ENCODE assay signal across 2 cellular contexts in the genomic region with DNA sequence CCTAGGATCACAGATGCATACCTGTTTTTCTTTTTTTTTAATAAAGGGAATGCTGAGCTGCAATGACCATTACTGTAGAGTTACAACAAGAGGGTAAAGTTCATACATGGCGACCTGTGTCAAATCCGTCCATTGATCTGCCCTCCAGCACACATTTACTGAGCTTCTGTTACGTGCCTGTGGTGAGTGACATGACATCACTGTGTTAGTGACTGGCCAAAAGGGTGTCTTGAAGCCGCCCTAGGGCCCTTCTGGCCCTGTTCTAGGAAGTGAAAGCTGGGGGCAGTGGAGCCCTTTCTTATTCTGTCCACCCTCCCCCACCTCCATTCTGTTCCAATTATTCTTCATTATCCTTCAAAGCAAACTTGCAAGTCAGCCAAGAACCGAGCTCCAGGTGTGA.
A peak's percentile ranks its signal among the peaks of the same experiment; 100 is the strongest.
TF ChIP-seq lines count a peak whose summit lies in the region.

No MANE protein-coding gene starts in this region.

TF ChIP-seq in HEK293, 187 proteins besides CTCF, POLR2A, EP300 and RAD21:
- TF ChIP-seq PRDM4 (tag by site-specific recombination; IDR thresholded peaks at IDR 0.05) (peak; percentile 90), ZNF48 (tag by site-specific recombination; IDR thresholded peaks at IDR 0.05) (no peak), ZNF658 (tag by site-specific recombination; IDR thresholded peaks at IDR 0.05) (no peak), ZNF341 (tag by site-specific recombination; IDR thresholded peaks at IDR 0.05; ENCODE audit: low read depth) (0 out of 2 replicates have a peak, but pooled peaks have one; percentile 22), ATF2 (tag by site-specific recombination; IDR thresholded peaks at IDR 0.05; ENCODE audit: low read depth) (peak; percentile 34; the same call in 1 of the 2 replicates), ZBTB8A (tag by site-specific recombination; IDR thresholded peaks at IDR 0.05) (peak; percentile 25; the same call in 1 of the 2 replicates), ZNF184 (tag by site-specific recombination; IDR thresholded peaks at IDR 0.05) (no peak)
TF ChIP-seq in HEK293: peak in this region for 4.

TF ChIP-seq in liver, 16 proteins besides CTCF, POLR2A, EP300 and RAD21 (continued from another document):
- TF ChIP-seq NR2F2 (IDR thresholded peaks at IDR 0.05) (no peak), TAF1 (conservative IDR thresholded peaks at IDR 0.05) (no peak), ZBTB33 (IDR thresholded peaks at IDR 0.05) (no peak), GABPA (IDR thresholded peaks at IDR 0.05 in 1 of 2, conservative IDR thresholded peaks at IDR 0.05 in 1 of 2) (no peak), RXRA (IDR thresholded peaks at IDR 0.05) (peak; percentile 40 to 57), FOXA1 (IDR thresholded peaks at IDR 0.05) (no peak), MAX (IDR thresholded peaks at IDR 0.05) (no peak), JUND (IDR thresholded peaks at IDR 0.05) (no peak), EGR1 (IDR thresholded peaks at IDR 0.05; ENCODE audit: low read depth in 2 of 2) (no peak)
